In the genomic region with DNA sequence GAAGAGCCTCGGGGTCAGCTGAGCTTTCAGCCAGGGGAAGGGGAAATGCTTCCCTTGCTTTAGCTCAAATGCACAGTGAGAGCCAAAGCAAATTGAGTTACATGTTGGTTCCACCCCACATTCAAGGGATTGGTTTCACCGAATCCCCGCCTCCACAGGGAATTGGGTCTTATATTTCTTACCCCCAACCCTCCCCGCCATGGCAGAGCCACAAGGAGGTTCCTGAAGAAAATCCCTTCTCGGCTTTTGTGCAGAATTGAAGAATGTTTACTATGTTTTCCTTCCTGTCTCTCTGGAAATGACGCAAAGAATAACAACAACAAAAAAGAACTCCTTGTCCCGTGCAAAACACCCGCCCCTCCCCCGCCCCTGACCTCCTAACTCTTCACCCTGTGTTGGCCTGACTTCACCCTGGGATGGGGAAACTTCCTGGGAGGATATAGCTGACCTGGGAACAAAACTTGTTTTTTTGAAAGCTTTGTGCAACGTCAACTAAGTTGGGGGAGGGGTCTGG, we compare ENCODE assay signal across 11 cellular contexts. TPM values are rescaled to one million over a fixed set of nuclear protein-coding genes. Genes with fewer than 3 reads are reported as not detected.
DNase-seq lines count a peak whose midpoint lies in the region; ATAC-seq and TF ChIP-seq lines count a peak whose summit lies in the region.
"Had no signal": no experiment of that assay in that cellular context is flagged by ENCODE, and none has a peak within 500 bp of the region (broad histone marks: within the 10 kb centered on the region; RNA-seq: fewer than 3 reads in every experiment).

No MANE protein-coding gene starts in this region.

- H3K4me3 ChIP-seq in GM23248 (no peak overlapping the region), iPS-18c (ENCODE audit: insufficient read depth, low read depth, low read length) (0 out of 2 replicates have a peak overlapping the region, but pooled peaks have one; percentile 22), rectal smooth muscle tissue (ENCODE audit: low read length) (no peak overlapping the region)

- peaks cover 13% of the 10 kb centered on the region for H3K4me1 Mint-ChIP-seq in chondrocyte (ENCODE audit: low read depth)
- H3K4me1 Mint-ChIP-seq in activated T-cell treated with anti-CD3 and anti-CD28 coated beads, Interleukin-2, amount 50 U/mL, for 72 hours (ENCODE audit: low read depth), result no peaks in the 10 kb centered on the region

- H3F3A ChIP-seq in GM23248 (ENCODE audit: insufficient read depth), result peaks cover 5% of the 10 kb centered on the region

- no peak for ATAC-seq in activated T-cell treated with anti-CD3 and anti-CD28 coated beads, Interleukin-2, amount 50 U/mL, for 72 hours (replicated peaks in 1 of 2)

- no peaks in the 10 kb centered on the region for H3K36me3 Mint-ChIP-seq in chondrocyte (ENCODE audit: low read depth)
- H3K36me3 Mint-ChIP-seq in activated T-cell treated with anti-CD3 and anti-CD28 coated beads, Interleukin-2, amount 50 U/mL, for 72 hours (ENCODE audit: insufficient read depth in 2 of 2), result peaks cover 0 to 2% of the 10 kb centered on the region in 2 donors

- H3K9ac ChIP-seq in GM23248, result no peak overlapping the region
- H3K9ac ChIP-seq in rectal smooth muscle tissue (ENCODE audit: low read length), result no peak overlapping the region

- no peaks in the 10 kb centered on the region for H3K79me2 ChIP-seq in GM23248 (ENCODE audit: insufficient read depth)

- H3K4me1 ChIP-seq in GM23248 (ENCODE audit: insufficient read depth) (peaks cover 6% of the 10 kb centered on the region), rectal smooth muscle tissue (ENCODE audit: control insufficient read depth, insufficient read depth, low read length) (no peaks in the 10 kb centered on the region)
- H3K4me1 ChIP-seq: BE2C had no signal

- 18 to 21% methylated on average over 10 of the region's 10 CpGs for WGBS in GM23248 (ENCODE audit: low coverage in 1 of 2, low lambda C conversion rate in 2 of 2, missing lambda C conversion rate in 2 of 2), 2 experiments

- H3K4me3 Mint-ChIP-seq in chondrocyte (ENCODE audit: unreplicated experiment), result peak overlapping the region; percentile 16
- H3K4me3 Mint-ChIP-seq in activated T-cell treated with anti-CD3 and anti-CD28 coated beads, Interleukin-2, amount 50 U/mL, for 72 hours, result no peak overlapping the region

- peak overlapping the region; percentile 70 for H2AFZ ChIP-seq in GM23248

- no peaks in the 10 kb centered on the region for H4K20me1 ChIP-seq in GM23248 (ENCODE audit: insufficient read depth)

- no peak overlapping the region for H3K4me2 ChIP-seq in GM23248 (ENCODE audit: unreplicated experiment)

- H3K36me3 ChIP-seq in GM23248 (ENCODE audit: low read depth) (no peaks in the 10 kb centered on the region), rectal smooth muscle tissue (ENCODE audit: control insufficient read depth, insufficient read depth, low read length) (no peaks in the 10 kb centered on the region)
- H3K36me3 ChIP-seq: BE2C had no signal

- H3K9me3 ChIP-seq in GM23248 (ENCODE audit: low read depth) (no peaks in the 10 kb centered on the region), iPS-18c (ENCODE audit: control insufficient read depth, insufficient read depth, low read length) (no peaks in the 10 kb centered on the region)
- H3K9me3 ChIP-seq: BE2C had no signal

- H3K27me3 Mint-ChIP-seq in chondrocyte (ENCODE audit: low read depth), result no peaks in the 10 kb centered on the region
- H3K27me3 Mint-ChIP-seq in activated T-cell treated with anti-CD3 and anti-CD28 coated beads, Interleukin-2, amount 50 U/mL, for 72 hours (ENCODE audit: low read depth), result no peaks in the 10 kb centered on the region

- DNase-seq in GM23248, result no peak
- no peak for DNase-seq in chondrocyte (ENCODE audit: low spot score)
- no peak for DNase-seq in activated T-cell treated with anti-CD3 and anti-CD28 coated beads, Interleukin-2, amount 50 U/mL, for 72 hours
- DNase-seq in H4 (ENCODE audit: low spot score), result no peak
- no peak for DNase-seq in cerebellum (ENCODE audit: low spot score)
- DNase-seq in activated naive CD4-positive, alpha-beta T cell treated with anti-CD3 and anti-CD28 coated beads, Interleukin-2, amount 50 U/mL, for 16 hours, result no peak
- DNase-seq: activated CD8-positive, alpha-beta memory T cell treated with anti-CD3 and anti-CD28 coated beads, Interleukin-2, amount 50 U/mL, for 48 hours; BE2C; Kasumi-1 had no signal

- in situ Hi-C loops in GM23248 (cut with MboI), result loop anchor here (25.0 kb wide), 1 partner anchor 364 kb away; no protein-coding TSS in a partner anchor

- H3K27ac Mint-ChIP-seq in chondrocyte (ENCODE audit: unreplicated experiment), result peak overlapping the region; percentile 27
- H3K27ac Mint-ChIP-seq in activated T-cell treated with anti-CD3 and anti-CD28 coated beads, Interleukin-2, amount 50 U/mL, for 72 hours, result no peak overlapping the region

- no peak overlapping the region for H3K27ac ChIP-seq in GM23248
- peak overlapping the region; percentile 27 for H3K27ac ChIP-seq in rectal smooth muscle tissue (ENCODE audit: low read depth, low read length)

- no peaks in the 10 kb centered on the region for H3K9me2 ChIP-seq in GM23248 (ENCODE audit: insufficient read depth)

- H3K9me3 Mint-ChIP-seq in chondrocyte (ENCODE audit: low read depth), result peaks cover 8% of the 10 kb centered on the region
- peaks cover 0 to 3% of the 10 kb centered on the region in 2 donors for H3K9me3 Mint-ChIP-seq in activated T-cell treated with anti-CD3 and anti-CD28 coated beads, Interleukin-2, amount 50 U/mL, for 72 hours

- H3K27me3 ChIP-seq in GM23248 (replicated peaks; ENCODE audit: insufficient read depth) (no peaks in the 10 kb centered on the region), rectal smooth muscle tissue (ENCODE audit: control insufficient read depth, insufficient read depth, low read length) (no peaks in the 10 kb centered on the region)
- H3K27me3 ChIP-seq: BE2C had no signal

- TF ChIP-seq CTCF in chondrocyte (IDR thresholded peaks at IDR 0.05), result no peak

RNA-seq across cellular contexts. Expression of a gene that starts 21.9 kb away (rescaled TPM):
- total RNA-seq in GM23248 (2014; rRNA removed; shearing (Covaris generic)), result 10.8 and 14.4 TPM in 2 replicates
- 5.5 and 5.6 TPM in 2 replicates for polyA plus RNA-seq in GM23248 (2016; fragmentation: Nextera tagmentation; extraction: Ambion mirVana)
- total RNA-seq in chondrocyte (9.7 to 11.0 TPM (median 10.0 TPM) in 3 replicates), cerebellum (40.9 TPM)
- total RNA-seq in activated T-cell treated with anti-CD3 and anti-CD28 coated beads, Interleukin-2, amount 50 U/mL, for 72 hours, result 1 to 10 TPM; 5.1 to 6.4 TPM
- 13.6 and 22.9 TPM in 2 replicates for total RNA-seq in H4 (2014; rRNA removed; shearing (Covaris generic))

RNA-seq across cellular contexts. Expression of a gene that starts 47.7 kb away (rescaled TPM):
- total RNA-seq in GM23248 (2014; rRNA removed; shearing (Covaris generic)), result 43.4 and 51.0 TPM in 2 replicates
- 4.8 and 4.9 TPM in 2 replicates for polyA plus RNA-seq in GM23248 (2016; fragmentation: Nextera tagmentation; extraction: Ambion mirVana)
- total RNA-seq in chondrocyte (56.0 to 61.9 TPM (median 56.7 TPM) in 3 replicates), cerebellum (28.5 TPM)
- 10 to 100 TPM; 55.6 to 58.0 TPM for total RNA-seq in activated T-cell treated with anti-CD3 and anti-CD28 coated beads, Interleukin-2, amount 50 U/mL, for 72 hours
- total RNA-seq in H4 (2014; rRNA removed; shearing (Covaris generic)), result 8.7 and 17.5 TPM in 2 replicates
